In genomic region chr11:65952052-65952521, GRCh38 we compare ENCODE assay signal across 1 cellular context.
A peak's percentile ranks its signal among the peaks of the same experiment; 100 is the strongest.
TF ChIP-seq lines count a peak whose summit lies in the region.

No MANE protein-coding gene starts in this region.

TF ChIP-seq in HepG2, 621 proteins besides CTCF, POLR2A, EP300 and RAD21 (continued from another document and continues in another):
- TF ChIP-seq, protein P1, sequence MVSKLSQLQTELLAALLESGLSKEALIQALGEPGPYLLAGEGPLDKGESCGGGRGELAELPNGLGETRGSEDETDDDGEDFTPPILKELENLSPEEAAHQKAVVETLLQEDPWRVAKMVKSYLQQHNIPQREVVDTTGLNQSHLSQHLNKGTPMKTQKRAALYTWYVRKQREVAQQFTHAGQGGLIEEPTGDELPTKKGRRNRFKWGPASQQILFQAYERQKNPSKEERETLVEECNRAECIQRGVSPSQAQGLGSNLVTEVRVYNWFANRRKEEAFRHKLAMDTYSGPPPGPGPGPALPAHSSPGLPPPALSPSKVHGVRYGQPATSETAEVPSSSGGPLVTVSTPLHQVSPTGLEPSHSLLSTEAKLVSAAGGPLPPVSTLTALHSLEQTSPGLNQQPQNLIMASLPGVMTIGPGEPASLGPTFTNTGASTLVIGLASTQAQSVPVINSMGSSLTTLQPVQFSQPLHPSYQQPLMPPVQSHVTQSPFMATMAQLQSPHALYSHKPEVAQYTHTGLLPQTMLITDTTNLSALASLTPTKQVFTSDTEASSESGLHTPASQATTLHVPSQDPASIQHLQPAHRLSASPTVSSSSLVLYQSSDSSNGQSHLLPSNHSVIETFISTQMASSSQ (IDR thresholded peaks at IDR 0.05; ENCODE audit: low read depth), result peak; percentile 84
- TF ChIP-seq, protein P1 (CRISPR knock-in tag; IDR thresholded peaks at IDR 0.05; ENCODE audit: borderline replicate concordance), result peak; percentile 85
- TF ChIP-seq HIC2 (CRISPR knock-in tag; IDR thresholded peaks at IDR 0.05; ENCODE audit: low read depth) (0 out of 2 replicates have a peak, but pooled peaks have one; percentile 18), KLF13 (CRISPR knock-in tag; IDR thresholded peaks at IDR 0.05) (no peak), ZNF724P (CRISPR knock-in tag; IDR thresholded peaks at IDR 0.05; ENCODE audit: borderline replicate concordance) (no peak), ZNF629 (CRISPR knock-in tag; conservative IDR thresholded peaks at IDR 0.05) (peak; percentile 58; the same call in 1 of the 2 replicates), HNF4A (CRISPR knock-in tag; IDR thresholded peaks at IDR 0.05) (peak; percentile 53), ZNF749 (CRISPR knock-in tag; IDR thresholded peaks at IDR 0.05; ENCODE audit: borderline replicate concordance) (no peak), GMEB1 (CRISPR knock-in tag; IDR thresholded peaks at IDR 0.05; ENCODE audit: borderline replicate concordance) (peak; percentile 32; the same call in 1 of the 2 replicates), RXRB (CRISPR knock-in tag; IDR thresholded peaks at IDR 0.05; ENCODE audit: borderline replicate concordance) (peak; percentile 31; the same call in 1 of the 2 replicates), KDM6A (CRISPR knock-in tag; IDR thresholded peaks at IDR 0.05; ENCODE audit: low read depth) (peak; percentile 79), RCOR2 (CRISPR knock-in tag; IDR thresholded peaks at IDR 0.05) (peak; percentile 67), TBL1XR1 (IDR thresholded peaks at IDR 0.05; ENCODE audit: borderline replicate concordance, low read length, partially characterized antibody) (no peak), ZNF770 (CRISPR knock-in tag; IDR thresholded peaks at IDR 0.05) (0 out of 2 replicates have a peak, but pooled peaks have one; percentile 42), ETV5 (CRISPR knock-in tag; IDR thresholded peaks at IDR 0.05; ENCODE audit: borderline replicate concordance) (0 out of 2 replicates have a peak, but pooled peaks have one; percentile 18), HOMEZ (CRISPR knock-in tag; IDR thresholded peaks at IDR 0.05; ENCODE audit: low read depth) (no peak), POGZ (CRISPR knock-in tag; IDR thresholded peaks at IDR 0.05) (no peak), THAP9 (CRISPR knock-in tag; IDR thresholded peaks at IDR 0.05; ENCODE audit: borderline replicate concordance) (no peak), ZNF292 (CRISPR knock-in tag; IDR thresholded peaks at IDR 0.05; ENCODE audit: borderline replicate concordance, low read depth) (no peak), ATF7 (IDR thresholded peaks at IDR 0.05) (peak; percentile 23; the same call in 1 of the 2 replicates), ATF7 (CRISPR knock-in tag; IDR thresholded peaks at IDR 0.05) (no peak), HDAC2 (CRISPR knock-in tag; IDR thresholded peaks at IDR 0.05) (peak; percentile 51; the same call in 1 of the 2 replicates), HNF4G (IDR thresholded peaks at IDR 0.05; ENCODE audit: borderline replicate concordance, low read depth, low read length) (0 out of 2 replicates have a peak, but pooled peaks have one; percentile 11), HNF4G (CRISPR knock-in tag; IDR thresholded peaks at IDR 0.05; ENCODE audit: borderline replicate concordance, low read depth) (no peak), ADNP (CRISPR knock-in tag; IDR thresholded peaks at IDR 0.05) (peak; percentile 91), YEATS4 (CRISPR knock-in tag; IDR thresholded peaks at IDR 0.05; ENCODE audit: borderline replicate concordance) (no peak), CEBPG (CRISPR knock-in tag; IDR thresholded peaks at IDR 0.05) (peak; percentile 27; the same call in 1 of the 2 replicates)
- TF ChIP-seq, protein P2, sequence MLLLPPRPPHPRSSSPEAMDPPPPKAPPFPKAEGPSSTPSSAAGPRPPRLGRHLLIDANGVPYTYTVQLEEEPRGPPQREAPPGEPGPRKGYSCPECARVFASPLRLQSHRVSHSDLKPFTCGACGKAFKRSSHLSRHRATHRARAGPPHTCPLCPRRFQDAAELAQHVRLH (CRISPR knock-in tag; IDR thresholded peaks at IDR 0.05; ENCODE audit: borderline replicate concordance, low read depth), result 0 out of 2 replicates have a peak, but pooled peaks have one; percentile 64
- TF ChIP-seq, protein P3, sequence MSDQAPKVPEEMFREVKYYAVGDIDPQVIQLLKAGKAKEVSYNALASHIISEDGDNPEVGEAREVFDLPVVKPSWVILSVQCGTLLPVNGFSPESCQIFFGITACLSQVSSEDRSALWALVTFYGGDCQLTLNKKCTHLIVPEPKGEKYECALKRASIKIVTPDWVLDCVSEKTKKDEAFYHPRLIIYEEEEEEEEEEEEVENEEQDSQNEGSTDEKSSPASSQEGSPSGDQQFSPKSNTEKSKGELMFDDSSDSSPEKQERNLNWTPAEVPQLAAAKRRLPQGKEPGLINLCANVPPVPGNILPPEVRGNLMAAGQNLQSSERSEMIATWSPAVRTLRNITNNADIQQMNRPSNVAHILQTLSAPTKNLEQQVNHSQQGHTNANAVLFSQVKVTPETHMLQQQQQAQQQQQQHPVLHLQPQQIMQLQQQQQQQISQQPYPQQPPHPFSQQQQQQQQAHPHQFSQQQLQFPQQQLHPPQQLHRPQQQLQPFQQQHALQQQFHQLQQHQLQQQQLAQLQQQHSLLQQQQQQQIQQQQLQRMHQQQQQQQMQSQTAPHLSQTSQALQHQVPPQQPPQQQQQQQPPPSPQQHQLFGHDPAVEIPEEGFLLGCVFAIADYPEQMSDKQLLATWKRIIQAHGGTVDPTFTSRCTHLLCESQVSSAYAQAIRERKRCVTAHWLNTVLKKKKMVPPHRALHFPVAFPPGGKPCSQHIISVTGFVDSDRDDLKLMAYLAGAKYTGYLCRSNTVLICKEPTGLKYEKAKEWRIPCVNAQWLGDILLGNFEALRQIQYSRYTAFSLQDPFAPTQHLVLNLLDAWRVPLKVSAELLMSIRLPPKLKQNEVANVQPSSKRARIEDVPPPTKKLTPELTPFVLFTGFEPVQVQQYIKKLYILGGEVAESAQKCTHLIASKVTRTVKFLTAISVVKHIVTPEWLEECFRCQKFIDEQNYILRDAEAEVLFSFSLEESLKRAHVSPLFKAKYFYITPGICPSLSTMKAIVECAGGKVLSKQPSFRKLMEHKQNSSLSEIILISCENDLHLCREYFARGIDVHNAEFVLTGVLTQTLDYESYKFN (CRISPR knock-in tag; conservative IDR thresholded peaks at IDR 0.05), result peak; percentile 94
- TF ChIP-seq, protein P4, sequence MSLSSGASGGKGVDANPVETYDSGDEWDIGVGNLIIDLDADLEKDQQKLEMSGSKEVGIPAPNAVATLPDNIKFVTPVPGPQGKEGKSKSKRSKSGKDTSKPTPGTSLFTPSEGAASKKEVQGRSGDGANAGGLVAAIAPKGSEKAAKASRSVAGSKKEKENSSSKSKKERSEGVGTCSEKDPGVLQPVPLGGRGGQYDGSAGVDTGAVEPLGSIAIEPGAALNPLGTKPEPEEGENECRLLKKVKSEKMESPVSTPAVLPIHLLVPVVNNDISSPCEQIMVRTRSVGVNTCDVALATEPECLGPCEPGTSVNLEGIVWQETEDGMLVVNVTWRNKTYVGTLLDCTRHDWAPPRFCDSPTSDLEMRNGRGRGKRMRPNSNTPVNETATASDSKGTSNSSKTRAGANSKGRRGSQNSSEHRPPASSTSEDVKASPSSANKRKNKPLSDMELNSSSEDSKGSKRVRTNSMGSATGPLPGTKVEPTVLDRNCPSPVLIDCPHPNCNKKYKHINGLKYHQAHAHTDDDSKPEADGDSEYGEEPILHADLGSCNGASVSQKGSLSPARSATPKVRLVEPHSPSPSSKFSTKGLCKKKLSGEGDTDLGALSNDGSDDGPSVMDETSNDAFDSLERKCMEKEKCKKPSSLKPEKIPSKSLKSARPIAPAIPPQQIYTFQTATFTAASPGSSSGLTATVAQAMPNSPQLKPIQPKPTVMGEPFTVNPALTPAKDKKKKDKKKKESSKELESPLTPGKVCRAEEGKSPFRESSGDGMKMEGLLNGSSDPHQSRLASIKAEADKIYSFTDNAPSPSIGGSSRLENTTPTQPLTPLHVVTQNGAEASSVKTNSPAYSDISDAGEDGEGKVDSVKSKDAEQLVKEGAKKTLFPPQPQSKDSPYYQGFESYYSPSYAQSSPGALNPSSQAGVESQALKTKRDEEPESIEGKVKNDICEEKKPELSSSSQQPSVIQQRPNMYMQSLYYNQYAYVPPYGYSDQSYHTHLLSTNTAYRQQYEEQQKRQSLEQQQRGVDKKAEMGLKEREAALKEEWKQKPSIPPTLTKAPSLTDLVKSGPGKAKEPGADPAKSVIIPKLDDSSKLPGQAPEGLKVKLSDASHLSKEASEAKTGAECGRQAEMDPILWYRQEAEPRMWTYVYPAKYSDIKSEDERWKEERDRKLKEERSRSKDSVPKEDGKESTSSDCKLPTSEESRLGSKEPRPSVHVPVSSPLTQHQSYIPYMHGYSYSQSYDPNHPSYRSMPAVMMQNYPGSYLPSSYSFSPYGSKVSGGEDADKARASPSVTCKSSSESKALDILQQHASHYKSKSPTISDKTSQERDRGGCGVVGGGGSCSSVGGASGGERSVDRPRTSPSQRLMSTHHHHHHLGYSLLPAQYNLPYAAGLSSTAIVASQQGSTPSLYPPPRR (CRISPR knock-in tag; IDR thresholded peaks at IDR 0.05; ENCODE audit: borderline replicate concordance), result peak; percentile 27; the same call in 1 of the 2 replicates
